ENCODE assay signal across 8 cellular contexts in the genomic region with DNA sequence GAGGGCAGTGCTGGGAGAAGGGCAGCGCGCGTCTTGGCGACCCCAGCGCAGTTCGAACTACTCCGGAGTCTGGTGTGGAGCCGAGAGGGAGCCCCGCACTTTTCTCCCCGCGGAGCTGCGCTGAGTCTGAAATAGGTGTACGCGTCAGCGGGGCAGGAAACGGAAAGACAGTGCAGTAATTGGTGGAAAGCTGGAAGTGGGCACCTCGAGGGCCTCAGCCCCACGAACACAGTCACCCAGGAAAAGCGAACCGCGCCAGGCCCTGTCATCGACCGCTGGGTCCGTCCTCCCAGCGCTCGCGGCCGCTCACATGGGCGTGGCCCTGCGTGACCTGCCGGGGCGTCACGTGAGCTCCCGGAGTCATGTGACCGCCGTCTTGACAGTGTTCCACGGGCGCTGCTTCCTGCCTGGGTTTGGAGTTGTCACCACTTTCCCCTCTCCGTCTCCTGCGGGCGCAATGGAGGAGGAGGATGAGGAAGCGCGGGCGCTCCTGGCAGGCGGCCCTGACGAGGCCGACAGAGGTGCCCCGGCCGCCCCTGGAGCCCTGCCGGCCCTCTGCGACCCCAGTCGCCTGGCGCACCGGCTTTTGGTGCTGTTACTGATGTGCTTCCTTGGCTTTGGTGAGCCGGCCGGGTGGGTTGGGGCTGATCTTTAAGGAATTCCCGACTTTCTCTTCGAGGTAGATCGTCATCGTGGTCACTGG. TPM values are rescaled to one million over a fixed set of nuclear protein-coding genes. Genes with fewer than 3 reads are reported as not detected.
DNase-seq lines count a peak whose midpoint lies in the region; ATAC-seq, FAIRE-seq and TF ChIP-seq lines count a peak whose summit lies in the region.

A gene with protein sequence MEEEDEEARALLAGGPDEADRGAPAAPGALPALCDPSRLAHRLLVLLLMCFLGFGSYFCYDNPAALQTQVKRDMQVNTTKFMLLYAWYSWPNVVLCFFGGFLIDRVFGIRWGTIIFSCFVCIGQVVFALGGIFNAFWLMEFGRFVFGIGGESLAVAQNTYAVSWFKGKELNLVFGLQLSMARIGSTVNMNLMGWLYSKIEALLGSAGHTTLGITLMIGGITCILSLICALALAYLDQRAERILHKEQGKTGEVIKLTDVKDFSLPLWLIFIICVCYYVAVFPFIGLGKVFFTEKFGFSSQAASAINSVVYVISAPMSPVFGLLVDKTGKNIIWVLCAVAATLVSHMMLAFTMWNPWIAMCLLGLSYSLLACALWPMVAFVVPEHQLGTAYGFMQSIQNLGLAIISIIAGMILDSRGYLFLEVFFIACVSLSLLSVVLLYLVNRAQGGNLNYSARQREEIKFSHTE (plus strand): TSS at position 359 of the 703 bp plus-strand sequence. CDS start 99 bp downstream, at position 458.

- no peaks in the 10 kb centered on the region for H3K9me3 Mint-ChIP-seq in activated naive CD8-positive, alpha-beta T cell treated with anti-CD3 and anti-CD28 coated beads, Interleukin-2, amount 50 U/mL, for 24 hours

- peaks cover 8% of the 10 kb centered on the region for H3K36me3 Mint-ChIP-seq in activated naive CD8-positive, alpha-beta T cell treated with anti-CD3 and anti-CD28 coated beads, Interleukin-2, amount 50 U/mL, for 24 hours (ENCODE audit: low read depth)

- H3K27me3 ChIP-seq in parathyroid adenoma (ENCODE audit: control insufficient read depth, insufficient read depth, low read length) (no peaks in the 10 kb centered on the region), tibial artery (no peaks in the 10 kb centered on the region)

- H2AFZ ChIP-seq in parathyroid adenoma: peak within 1 kb of the TSS; percentile 98

- FAIRE-seq in GM12891 (lab: Jason Lieb, UNC): peak; percentile 94

- H3K36me3 ChIP-seq in parathyroid adenoma (ENCODE audit: control insufficient read depth, insufficient read depth, low read length) (no peaks in the 10 kb centered on the region), tibial artery (peaks cover 0 to 7% (median under 1%) of the 10 kb centered on the region in 3 donors)

- TF ChIP-seq POLR2A in GM12891 (IDR thresholded peaks at IDR 0.05; ENCODE audit: low read depth, low read length): peak; percentile 48; the same call in 1 of the 2 replicates

- H3K27ac Mint-ChIP-seq in activated naive CD8-positive, alpha-beta T cell treated with anti-CD3 and anti-CD28 coated beads, Interleukin-2, amount 50 U/mL, for 24 hours: peak within 1 kb of the TSS; percentile 86

- H3K27me3 Mint-ChIP-seq in activated naive CD8-positive, alpha-beta T cell treated with anti-CD3 and anti-CD28 coated beads, Interleukin-2, amount 50 U/mL, for 24 hours: no peaks in the 10 kb centered on the region

- no peak for TF ChIP-seq CTCF in parathyroid adenoma (IDR thresholded peaks at IDR 0.05)
- peak in 1 of 2 experiments; percentile 16 for TF ChIP-seq CTCF in tibial artery (IDR thresholded peaks at IDR 0.05)

- DNase-seq in GM12891 (ENCODE audit: insufficient read length, low spot score) (peak; percentile 83), NCI-H1436 (lab: John Stamatoyannopoulos, UW) (peak; percentile 69), SW480 (ENCODE audit: low spot score) (peak; percentile 88), Right ventricle myocardium superior (peak; percentile 98), tibial artery (peak; percentile 97)
- DNase-seq in activated naive CD8-positive, alpha-beta T cell treated with anti-CD3 and anti-CD28 coated beads, Interleukin-2, amount 50 U/mL, for 24 hours: peak; percentile 91

- H3K4me1 ChIP-seq in parathyroid adenoma: peaks cover 5% of the 10 kb centered on the region
- peaks cover 0 to 25% (median 12%) of the 10 kb centered on the region in 4 donors for H3K4me1 ChIP-seq in tibial artery

- intact Hi-C loops in Right ventricle myocardium superior (cut with DNase I) (no loop called here), tibial artery (cut with DNase I; ENCODE audit: low total_unique reads) (no loop called here)

- ATAC-seq in HG02798 (IDR thresholded peaks at IDR 0.05; ENCODE audit: poor library complexity, unreplicated experiment) (peak; percentile 99), Right ventricle myocardium superior (ENCODE audit: poor library complexity) (peak; percentile 99)
- ATAC-seq in activated naive CD8-positive, alpha-beta T cell treated with anti-CD3 and anti-CD28 coated beads, Interleukin-2, amount 50 U/mL, for 24 hours: peak; percentile 94

- peaks cover 31% of the 10 kb centered on the region for H3K4me1 Mint-ChIP-seq in activated naive CD8-positive, alpha-beta T cell treated with anti-CD3 and anti-CD28 coated beads, Interleukin-2, amount 50 U/mL, for 24 hours

- H3K4me3 Mint-ChIP-seq in activated naive CD8-positive, alpha-beta T cell treated with anti-CD3 and anti-CD28 coated beads, Interleukin-2, amount 50 U/mL, for 24 hours: peak within 1 kb of the TSS; percentile 84

- peak within 1 kb of the TSS; percentile 98 for H3K4me2 ChIP-seq in parathyroid adenoma (ENCODE audit: low read length)

- peak within 1 kb of the TSS; percentile 95 for H3K4me3 ChIP-seq in parathyroid adenoma (ENCODE audit: low read depth, low read length)
- H3K4me3 ChIP-seq in tibial artery: peak within 1 kb of the TSS; percentile 72 to 85

- no peaks in the 10 kb centered on the region for H3K9me3 ChIP-seq in parathyroid adenoma (ENCODE audit: control insufficient read depth, low read length)
- H3K9me3 ChIP-seq in tibial artery: no peaks in the 10 kb centered on the region

- H3K79me2 ChIP-seq in parathyroid adenoma: no peaks in the 10 kb centered on the region

- H3K9ac ChIP-seq in parathyroid adenoma: peak within 1 kb of the TSS; percentile 61

- H3K27ac ChIP-seq in parathyroid adenoma (peak within 1 kb of the TSS; percentile 60), tibial artery (peak within 1 kb of the TSS; percentile 82 to 87)

TF ChIP-seq in GM12891, 5 proteins besides CTCF, POLR2A, EP300 and RAD21:
- TF ChIP-seq PAX5 (IDR thresholded peaks at IDR 0.05; ENCODE audit: insufficient read depth, low read length, severe bottlenecking) (no peak), POU2F2 (IDR thresholded peaks at IDR 0.05; ENCODE audit: low read depth, low read length) (no peak), TAF1 (IDR thresholded peaks at IDR 0.05; ENCODE audit: low read depth, low read length) (0 out of 2 replicates have a peak, but pooled peaks have one; percentile 30), SPI1 (IDR thresholded peaks at IDR 0.05; ENCODE audit: low read depth, low read length) (0 out of 2 replicates have a peak, but pooled peaks have one; percentile 14), POLR2AphosphoS5 (IDR thresholded peaks at IDR 0.05; ENCODE audit: low read depth, low read length) (no peak)

RNA-seq across cellular contexts. Expression of the gene that starts here (rescaled TPM):
- polyA plus RNA-seq in GM12891 (2012; ENCODE audit: low read depth, missing spikeins): 15.5 TPM
- 27.3 TPM for total RNA-seq in Right ventricle myocardium superior

Comparison
In these comparisons a context has a peak if more than half of its experiments do, and no peak if none do; other contexts are left out.
1. Peak in every context shown above with its lines: DNase-seq, ATAC-seq, H3K4me3 ChIP-seq and H3K27ac ChIP-seq.